Comparison of ENCODE assay signal across 1 cellular context in genomic region chr2:45307147-45307546, GRCh38.
TF ChIP-seq lines count a peak whose summit lies in the region.

No MANE protein-coding gene starts in this region.

TF ChIP-seq in H1, 55 proteins besides CTCF, POLR2A, EP300 and RAD21:
- TF ChIP-seq TEAD4 (IDR thresholded peaks at IDR 0.05; ENCODE audit: low read depth, low read length) (no peak), ATF2 (IDR thresholded peaks at IDR 0.05; ENCODE audit: low read length) (no peak), SIN3A (conservative IDR thresholded peaks at IDR 0.05 in 1 of 2, IDR thresholded peaks at IDR 0.05 in 1 of 2; ENCODE audit: low read depth in 1 of 2, low read length in 2 of 2) (no peak), RXRA (IDR thresholded peaks at IDR 0.05; ENCODE audit: insufficient read depth, low read depth, low read length) (no peak)
TF ChIP-seq in H1: peak in this region for 0.
